In the genomic region with DNA sequence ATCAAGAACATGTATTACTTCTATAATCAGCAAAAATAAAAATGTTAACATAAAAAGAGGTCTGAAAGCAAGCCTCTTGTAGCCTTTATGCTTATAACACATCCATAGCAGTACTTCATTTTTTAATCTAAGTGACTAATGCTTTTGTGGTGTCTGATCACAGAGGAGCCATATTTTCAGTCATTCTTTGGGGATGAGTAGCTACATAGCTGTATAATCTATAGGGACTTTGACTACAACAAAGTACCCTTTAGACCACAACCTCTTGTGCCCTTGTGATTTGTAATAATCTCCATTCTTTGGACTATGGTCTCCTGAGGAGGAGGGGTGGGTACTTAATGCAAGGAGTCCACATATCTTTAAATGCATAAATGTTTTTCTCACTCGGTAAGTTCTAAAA, we compare ENCODE assay signal across 20 cellular contexts. TPM values are rescaled to one million over a fixed set of nuclear protein-coding genes. Genes with fewer than 3 reads are reported as not detected.
A peak's percentile ranks its signal among the peaks of the same experiment; 100 is the strongest.
DNase-seq lines count a peak whose midpoint lies in the region; ATAC-seq and TF ChIP-seq lines count a peak whose summit lies in the region.
"Had no signal": no experiment of that assay in that cellular context is flagged by ENCODE, and none has a peak within 500 bp of the region (broad histone marks: within the 10 kb centered on the region; RNA-seq: fewer than 3 reads in every experiment).

No MANE protein-coding gene starts in this region.

- no peak overlapping the region for H3K27ac Mint-ChIP-seq in activated naive CD4-positive, alpha-beta T cell treated with anti-CD3 and anti-CD28 coated beads, Interleukin-2, amount 50 U/mL, for 72 hours
- H3K27ac Mint-ChIP-seq in T-helper 17 cell, result no peak overlapping the region
- H3K27ac Mint-ChIP-seq: activated CD4-positive, alpha-beta T cell treated with anti-CD3 and anti-CD28 coated beads for 36 hours; GM23338; T-helper 2 cell treated with Interferon-gamma antibody and Interleukin-4, amounts not matched to agents 5 μg/mL and 100 μg/mL, for 36 hours had no signal

- TF ChIP-seq EP300 in SK-N-SH (IDR thresholded peaks at IDR 0.05; ENCODE audit: borderline replicate concordance in 1 of 2, low read depth in 1 of 2, low read length in 1 of 2), result no peak

- H3K9me3 ChIP-seq in SK-N-SH (no peaks in the 10 kb centered on the region), smooth muscle cell (replicated peaks; ENCODE audit: low read depth) (no peaks in the 10 kb centered on the region), prostate gland (no peaks in the 10 kb centered on the region), T-helper 17 cell (ENCODE audit: control insufficient read depth, low read length, poor library complexity, severe bottlenecking) (no peaks in the 10 kb centered on the region)
- H3K9me3 ChIP-seq: adrenal gland, Caco-2, esophagus muscularis mucosa, psoas muscle, thoracic aorta had no signal

- H3K4me2 ChIP-seq in SK-N-SH (no peak overlapping the region), smooth muscle cell (no peak overlapping the region)
- H3K4me2 ChIP-seq: GM23338 had no signal

- H3K9ac ChIP-seq in SK-N-SH (no peak overlapping the region), smooth muscle cell (ENCODE audit: low read depth) (no peak overlapping the region)

- H3K4me3 Mint-ChIP-seq in T-helper 17 cell, result no peak overlapping the region
- H3K4me3 Mint-ChIP-seq: activated CD4-positive, alpha-beta T cell treated with anti-CD3 and anti-CD28 coated beads for 36 hours; GM23338; naive thymus-derived CD8-positive, alpha-beta T cell; T-helper 2 cell treated with Interferon-gamma antibody and Interleukin-4, amounts not matched to agents 5 μg/mL and 100 μg/mL, for 36 hours had no signal

- no peaks in the 10 kb centered on the region for H3K4me1 Mint-ChIP-seq in T-helper 17 cell
- H3K4me1 Mint-ChIP-seq: activated CD4-positive, alpha-beta T cell treated with anti-CD3 and anti-CD28 coated beads for 36 hours; naive thymus-derived CD8-positive, alpha-beta T cell had no signal

- H3K79me2 ChIP-seq in SK-N-SH (ENCODE audit: insufficient read depth) (no peaks in the 10 kb centered on the region), smooth muscle cell (ENCODE audit: low read depth) (no peaks in the 10 kb centered on the region)

- CTCF ChIA-PET in SK-N-SH (lab: Yijun Ruan, JAX), result interaction anchor here (1.1 kb wide), 1 partner anchor 59 kb away, joined by 3 read pairs; no protein-coding TSS in a partner anchor

- 79% methylated on average over 1 of the region's 1 CpG for WGBS in SK-N-SH (ENCODE audit: low lambda C conversion rate)
- 67% methylated on average over 1 of the region's 1 CpG for WGBS in smooth muscle cell (ENCODE audit: low lambda C conversion rate)
- WGBS in prostate gland, result 84% methylated on average over 1 of the region's 1 CpG

- H3K9me2 ChIP-seq in SK-N-SH, result no peaks in the 10 kb centered on the region

- no peak overlapping the region for H2AFZ ChIP-seq in SK-N-SH (ENCODE audit: low read depth)
- no peak overlapping the region for H2AFZ ChIP-seq in smooth muscle cell (ENCODE audit: low read depth)
- H2AFZ ChIP-seq: GM23338 had no signal

- no peaks in the 10 kb centered on the region for H3K27me3 Mint-ChIP-seq in T-helper 17 cell
- H3K27me3 Mint-ChIP-seq: activated CD4-positive, alpha-beta T cell treated with anti-CD3 and anti-CD28 coated beads for 36 hours; naive thymus-derived CD8-positive, alpha-beta T cell had no signal

- H3K36me3 Mint-ChIP-seq in activated naive CD4-positive, alpha-beta T cell treated with anti-CD3 and anti-CD28 coated beads, Interleukin-2, amount 50 U/mL, for 72 hours, result no peaks in the 10 kb centered on the region
- H3K36me3 Mint-ChIP-seq in T-helper 17 cell (ENCODE audit: low read depth), result peaks cover 4% of the 10 kb centered on the region
- H3K36me3 Mint-ChIP-seq: naive thymus-derived CD8-positive, alpha-beta T cell had no signal

- H3K36me3 ChIP-seq in SK-N-SH (replicated peaks in 1 of 2; ENCODE audit: control insufficient read depth in 1 of 2, insufficient read depth in 2 of 2, low read length in 1 of 2), result no peaks in the 10 kb centered on the region
- no peaks in the 10 kb centered on the region for H3K36me3 ChIP-seq in smooth muscle cell (ENCODE audit: low read depth)
- H3K36me3 ChIP-seq in prostate gland, result no peaks in the 10 kb centered on the region
- H3K36me3 ChIP-seq: adrenal gland, esophagus muscularis mucosa, thoracic aorta had no signal

- intact Hi-C loops in prostate gland (cut with DNase I), result no loop called here

- no peaks in the 10 kb centered on the region; a peak in 1 of 4 replicates for H3K4me1 ChIP-seq in SK-N-SH (ENCODE audit: control insufficient read depth in 1 of 2, insufficient read depth in 2 of 2, low read depth in 1 of 2, low read length in 1 of 2)
- H3K4me1 ChIP-seq in smooth muscle cell (ENCODE audit: low read depth), result no peaks in the 10 kb centered on the region
- no peaks in the 10 kb centered on the region for H3K4me1 ChIP-seq in prostate gland (replicated peaks)
- H3K4me1 ChIP-seq: adrenal gland, Caco-2, esophagus muscularis mucosa, psoas muscle had no signal

- H3K27ac ChIP-seq in SK-N-SH (ENCODE audit: low read depth in 2 of 2, low read length in 1 of 2) (peak overlapping the region in 1 of 2 experiments; percentile 63; a peak in 2 of 4 replicates), smooth muscle cell (ENCODE audit: low read depth) (peak overlapping the region; percentile 39), prostate gland (no peak overlapping the region)
- H3K27ac ChIP-seq: adrenal gland, esophagus muscularis mucosa, psoas muscle, thoracic aorta had no signal

- DNase-seq in activated naive CD4-positive, alpha-beta T cell treated with anti-CD3 and anti-CD28 coated beads, Interleukin-2, amount 50 U/mL, for 72 hours (ENCODE audit: low spot score in 2 of 2), result no peak
- no peak for DNase-seq in activated naive CD4-positive, alpha-beta T cell (lab: John Stamatoyannopoulos, UW)
- no peak for DNase-seq in SK-N-SH
- DNase-seq in fibroblast of mammary gland (ENCODE audit: low read depth), result peak; percentile 78
- no peak for DNase-seq in smooth muscle cell (lab: John Stamatoyannopoulos, UW; ENCODE audit: unreplicated experiment)
- DNase-seq in prostate gland (ENCODE audit: low spot score), result no peak
- no peak for DNase-seq in T-helper 17 cell
- DNase-seq in stimulated activated naive CD4-positive, alpha-beta T cell treated with Interleukin-2 at 50 U/mL for 16 hours (lab: John Stamatoyannopoulos, UW), result no peak
- DNase-seq: activated CD4-positive, alpha-beta T cell treated with anti-CD3 and anti-CD28 coated beads for 36 hours; adrenal gland; Caco-2; MV-4-11; naive thymus-derived CD8-positive, alpha-beta T cell; NCI-H2171; psoas muscle had no signal

- TF ChIP-seq CTCF in SK-N-SH (IDR thresholded peaks at IDR 0.05), result no peak
- no peak for TF ChIP-seq CTCF in fibroblast of mammary gland (conservative IDR thresholded peaks at IDR 0.05; ENCODE audit: control insufficient read depth, insufficient read depth, low read depth, low read length)
- TF ChIP-seq CTCF in smooth muscle cell (IDR thresholded peaks at IDR 0.05; ENCODE audit: borderline replicate concordance, insufficient read depth, poor library complexity, severe bottlenecking), result no peak
- no peak for TF ChIP-seq CTCF in prostate gland (IDR thresholded peaks at IDR 0.05)

- no peak for TF ChIP-seq POLR2A in prostate gland (IDR thresholded peaks at IDR 0.05)

- H3K27me3 ChIP-seq in SK-N-SH (ENCODE audit: insufficient read depth), result no peaks in the 10 kb centered on the region
- H3K27me3 ChIP-seq in smooth muscle cell (ENCODE audit: low read depth), result no peaks in the 10 kb centered on the region
- no peaks in the 10 kb centered on the region for H3K27me3 ChIP-seq in prostate gland (replicated peaks; ENCODE audit: insufficient read depth)
- H3K27me3 ChIP-seq: esophagus muscularis mucosa had no signal

- POLR2A ChIA-PET in SK-N-SH (lab: Yijun Ruan, JAX), result no interaction called here

- H4K20me1 ChIP-seq in SK-N-SH (ENCODE audit: insufficient read depth) (no peaks in the 10 kb centered on the region), smooth muscle cell (ENCODE audit: low read depth) (no peaks in the 10 kb centered on the region)

- TF ChIP-seq RAD21 in SK-N-SH (IDR thresholded peaks at IDR 0.05; ENCODE audit: low read length), result no peak

- H3F3A ChIP-seq in SK-N-SH (replicated peaks; ENCODE audit: insufficient read depth), result no peaks in the 10 kb centered on the region
- no peaks in the 10 kb centered on the region for H3F3A ChIP-seq in smooth muscle cell (ENCODE audit: low read depth)

- H3K9me3 Mint-ChIP-seq in activated naive CD4-positive, alpha-beta T cell treated with anti-CD3 and anti-CD28 coated beads, Interleukin-2, amount 50 U/mL, for 72 hours, result no peaks in the 10 kb centered on the region
- H3K9me3 Mint-ChIP-seq: GM23338; naive thymus-derived CD8-positive, alpha-beta T cell; T-helper 2 cell treated with Interferon-gamma antibody and Interleukin-4, amounts not matched to agents 5 μg/mL and 100 μg/mL, for 36 hours had no signal

- H3K4me3 ChIP-seq in SK-N-SH (ENCODE audit: low read depth in 2 of 2, low read length in 1 of 2), result no peak overlapping the region
- no peak overlapping the region for H3K4me3 ChIP-seq in fibroblast of mammary gland (ENCODE audit: control insufficient read depth, low read depth, low read length)
- no peak overlapping the region for H3K4me3 ChIP-seq in smooth muscle cell
- no peak overlapping the region for H3K4me3 ChIP-seq in prostate gland
- H3K4me3 ChIP-seq: adrenal gland, esophagus muscularis mucosa, GM23338, psoas muscle, thoracic aorta had no signal

- ATAC-seq in activated naive CD4-positive, alpha-beta T cell treated with anti-CD3 and anti-CD28 coated beads, Interleukin-2, amount 50 U/mL, for 72 hours, result peak; percentile 34 to 91
- no peak for ATAC-seq in T-helper 17 cell
- ATAC-seq: activated CD4-positive, alpha-beta T cell treated with anti-CD3 and anti-CD28 coated beads for 36 hours; GM23338; HepG2; naive thymus-derived CD8-positive, alpha-beta T cell; psoas muscle had no signal

TF ChIP-seq in SK-N-SH, 30 proteins besides CTCF, POLR2A, EP300 and RAD21 (continues in another document):
- TF ChIP-seq MXI1 (IDR thresholded peaks at IDR 0.05; ENCODE audit: low read depth, low read length), result no peak

RNA-seq across cellular contexts. Expression of gene DRP2, which starts 9.6 kb away (rescaled TPM):
- total RNA-seq in activated naive CD4-positive, alpha-beta T cell treated with anti-CD3 and anti-CD28 coated beads, Interleukin-2, amount 50 U/mL, for 72 hours, result 1 to 10 TPM; 1.1 to 1.5 TPM
- 0.16 and 0.21 TPM in 2 replicates for polyA plus RNA-seq in SK-N-SH (2012; rRNA removed)
- 0.09 and 0.12 TPM in 2 replicates for polyA plus RNA-seq in SK-N-SH (2012; cell fraction: cytosol; rRNA removed)
- polyA plus RNA-seq in SK-N-SH (2012; cell fraction: nucleus; rRNA removed), result 0.62 and 0.79 TPM in 2 replicates
- total RNA-seq in smooth muscle cell, result 10.8 and 12.9 TPM in 2 replicates
- 6.2 and 6.8 TPM in 2 replicates for polyA plus RNA-seq in smooth muscle cell
- total RNA-seq in prostate gland, result 1 to 10 TPM in 1 of 2 donors, under 1 TPM in 1; 0.68 to 1.9 TPM
- total RNA-seq in T-helper 17 cell, result under 1 TPM; 0.10 to 0.27 TPM
- total RNA-seq: naive thymus-derived CD8-positive, alpha-beta T cell had no signal
- polyA plus RNA-seq: GM23338 had no signal
